ENCODE assay signal across 24 cellular contexts in the genomic region with DNA sequence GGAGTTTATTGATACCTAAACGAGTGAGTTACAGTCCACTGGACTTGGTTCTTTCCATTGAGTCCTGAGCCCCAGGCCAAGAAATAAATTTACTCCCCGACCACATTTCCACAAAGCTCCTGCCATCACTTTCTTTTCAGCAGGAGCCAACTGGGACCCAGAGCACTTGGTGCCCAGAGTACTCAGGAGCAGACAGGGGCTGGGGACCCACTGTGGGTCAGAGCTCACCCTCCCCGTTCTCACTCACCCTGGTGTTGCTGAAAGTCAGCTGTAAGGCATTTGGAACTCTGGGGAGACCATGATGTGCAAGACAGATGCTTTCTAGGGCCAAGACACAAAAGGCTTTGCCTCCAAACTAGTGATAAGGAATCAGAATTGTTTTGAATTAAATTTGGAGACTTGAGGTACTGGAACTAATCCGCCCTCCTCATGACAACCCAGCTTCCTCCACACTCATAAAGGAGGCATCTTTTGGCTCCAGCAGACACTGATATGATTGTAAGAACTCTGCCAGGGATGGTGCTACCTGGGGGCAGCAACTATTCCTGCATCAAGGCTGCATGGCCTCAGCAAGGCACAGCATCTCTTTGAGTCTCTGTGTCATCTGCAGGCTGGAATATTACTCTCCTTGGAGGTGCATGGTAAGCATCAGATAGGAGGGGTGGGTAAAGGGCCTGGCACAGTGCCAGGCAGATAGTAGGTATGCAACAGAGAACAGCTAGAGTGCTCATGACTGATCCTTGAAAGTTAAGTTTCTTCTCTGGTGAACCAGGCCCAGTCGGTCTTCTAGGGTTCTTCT. TPM values are rescaled to one million over a fixed set of nuclear protein-coding genes. Genes with fewer than 3 reads are reported as not detected.
DNase-seq lines count a peak whose midpoint lies in the region; ATAC-seq and TF ChIP-seq lines count a peak whose summit lies in the region.
"Had no signal": no experiment of that assay in that cellular context is flagged by ENCODE, and none has a peak within 500 bp of the region (broad histone marks: within the 10 kb centered on the region; RNA-seq: fewer than 3 reads in every experiment).

No MANE protein-coding gene starts in this region.

- H3K4me2 ChIP-seq in BLaER1 treated with 17β-estradiol and CSF1 and Interleukin-3, amounts not matched to agents 10 nM and 100 nM = peak overlapping the region; percentile 75 to 95 (median 90); a peak in 21 of 22 replicates
- H3K4me2 ChIP-seq: PC-9 had no signal

- no peak for DNase-seq in activated CD4-positive, alpha-beta T cell treated with anti-CD3 and anti-CD28 coated beads, Interleukin-2, amount 10 ng/mL, durations not matched to agents 7 days and 5 days
- no peak for DNase-seq in activated CD4-positive, alpha-beta T cell treated with anti-CD3 and anti-CD28 coated beads, Interleukin-2, amount 50 U/mL, for 4 hours
- no peak for DNase-seq in activated T-cell treated with anti-CD3 and anti-CD28 coated beads, Interleukin-2, amount 50 U/mL, for 72 hours
- DNase-seq in dorsolateral prefrontal cortex = no peak
- DNase-seq in gastrocnemius medialis = no peak
- DNase-seq in CD1c-positive myeloid dendritic cell (ENCODE audit: extremely low spot score) = no peak
- DNase-seq: Caco-2; effector memory CD4-positive, alpha-beta T cell; GDM1; H7; heart left ventricle; IMR-90; kidney; naive B cell; NCI-H1105; NCI-H187 treated with DMSO at 0.1 percent for 48 hours; NCI-H2171 treated with DMSO at 0.1 percent for 48 hours; NCI-H524 treated with DMSO at 0.1 percent for 48 hours; PC-9; transverse colon had no signal

- no peak for TF ChIP-seq CTCF in dorsolateral prefrontal cortex (IDR thresholded peaks at IDR 0.05 in 54 of 56, conservative IDR thresholded peaks at IDR 0.05 in 2 of 56; ENCODE audit: low read depth in 1 of 56, partially characterized antibody in 56 of 56)
- TF ChIP-seq CTCF in gastrocnemius medialis (IDR thresholded peaks at IDR 0.05 in 4 of 5, conservative IDR thresholded peaks at IDR 0.05 in 1 of 5) = no peak

- no peak overlapping the region for H3K4me3 Mint-ChIP-seq in activated CD4-positive, alpha-beta T cell treated with anti-CD3 and anti-CD28 coated beads, Interleukin-2, amount 10 ng/mL, durations not matched to agents 7 days and 5 days
- H3K4me3 Mint-ChIP-seq in activated T-cell treated with anti-CD3 and anti-CD28 coated beads, Interleukin-2, amount 50 U/mL, for 72 hours = peak overlapping the region; percentile 72 to 82
- H3K4me3 Mint-ChIP-seq: B cell had no signal

- no peak for TF ChIP-seq POLR2A in gastrocnemius medialis (IDR thresholded peaks at IDR 0.05)

- peaks cover 43 to 57% (median 51%) of the 10 kb centered on the region in 10 experiments for H3K4me1 ChIP-seq in BLaER1 treated with 17β-estradiol and CSF1 and Interleukin-3, amounts not matched to agents 10 nM and 100 nM
- no peaks in the 10 kb centered on the region for H3K4me1 ChIP-seq in gastrocnemius medialis
- H3K4me1 ChIP-seq: Caco-2 had no signal

- peak overlapping the region; percentile 67 for H3K27ac Mint-ChIP-seq in activated CD4-positive, alpha-beta T cell treated with anti-CD3 and anti-CD28 coated beads, Interleukin-2, amount 10 ng/mL, durations not matched to agents 7 days and 5 days
- peak overlapping the region; percentile 88 for H3K27ac Mint-ChIP-seq in activated T-cell treated with anti-CD3 and anti-CD28 coated beads, Interleukin-2, amount 50 U/mL, for 72 hours
- H3K27ac Mint-ChIP-seq: B cell had no signal

- no peak overlapping the region for H3K27ac ChIP-seq in BLaER1 treated with 17β-estradiol and CSF1 and Interleukin-3, amounts not matched to agents 10 nM and 100 nM
- H3K27ac ChIP-seq in dorsolateral prefrontal cortex = peak overlapping the region in 39 of 59 donors; percentile 4 to 81 (median 49)
- H3K27ac ChIP-seq in gastrocnemius medialis = no peak overlapping the region
- H3K27ac ChIP-seq: PC-9, transverse colon had no signal

- CTCF ChIA-PET in activated CD4-positive, alpha-beta T cell treated with anti-CD3 and anti-CD28 coated beads, Interleukin-2, amount 10 ng/mL, durations not matched to agents 7 days and 5 days (lab: Charles Lee) = interaction anchor here (0.6 to 2.4 kb wide), 6 partner anchors 9 to 471 kb away, joined by 3 to 6 read pairs (median 5); partner anchors contain the start of genes ARPC4, TADA3 and TATDN2

- peaks cover 46% of the 10 kb centered on the region for H3K4me1 Mint-ChIP-seq in activated CD4-positive, alpha-beta T cell treated with anti-CD3 and anti-CD28 coated beads, Interleukin-2, amount 10 ng/mL, durations not matched to agents 7 days and 5 days
- peaks cover 60% of the 10 kb centered on the region for H3K4me1 Mint-ChIP-seq in activated T-cell treated with anti-CD3 and anti-CD28 coated beads, Interleukin-2, amount 50 U/mL, for 72 hours (ENCODE audit: low read depth)

- in situ Hi-C loops in gastrocnemius medialis (cut with MboI; ENCODE audit: low sequenced_read_pairs in 4 of 4) = no loop called here

- no peak for ATAC-seq in activated T-cell treated with anti-CD3 and anti-CD28 coated beads, Interleukin-2, amount 50 U/mL, for 72 hours (replicated peaks in 1 of 2)
- ATAC-seq in gastrocnemius medialis (no peak), GM19397 (IDR thresholded peaks at IDR 0.05; ENCODE audit: unreplicated experiment) (no peak)
- ATAC-seq: Right ventricle myocardium inferior had no signal

- POLR2A ChIA-PET in activated CD4-positive, alpha-beta T cell treated with anti-CD3 and anti-CD28 coated beads, Interleukin-2, amount 10 ng/mL, durations not matched to agents 7 days and 5 days (lab: Charles Lee) = no interaction called here

- peaks cover 0 to 16% (median 0%) of the 10 kb centered on the region in 11 experiments; a peak in 6 of 22 replicates for H4K20me1 ChIP-seq in BLaER1 treated with 17β-estradiol and CSF1 and Interleukin-3, amounts not matched to agents 10 nM and 100 nM

- H3K9me3 ChIP-seq in BLaER1 treated with 17β-estradiol and CSF1 and Interleukin-3, amounts not matched to agents 10 nM and 100 nM (replicated peaks in 1 of 11) = no peaks in the 10 kb centered on the region
- H3K9me3 ChIP-seq in gastrocnemius medialis = no peaks in the 10 kb centered on the region
- H3K9me3 ChIP-seq: Caco-2, heart left ventricle, transverse colon had no signal

- H3K9ac ChIP-seq in BLaER1 treated with 17β-estradiol and CSF1 and Interleukin-3, amounts not matched to agents 10 nM and 100 nM = no peak overlapping the region

- peaks cover 0 to 33% (median 0%) of the 10 kb centered on the region in 11 experiments; a peak in 6 of 22 replicates for H3K27me3 ChIP-seq in BLaER1 treated with 17β-estradiol and CSF1 and Interleukin-3, amounts not matched to agents 10 nM and 100 nM
- H3K27me3 ChIP-seq in dorsolateral prefrontal cortex (no peaks in the 10 kb centered on the region), gastrocnemius medialis (no peaks in the 10 kb centered on the region)
- H3K27me3 ChIP-seq: heart left ventricle, transverse colon had no signal

- H3K36me3 Mint-ChIP-seq in activated CD4-positive, alpha-beta T cell treated with anti-CD3 and anti-CD28 coated beads, Interleukin-2, amount 10 ng/mL, durations not matched to agents 7 days and 5 days (ENCODE audit: low read depth) = peaks cover 30% of the 10 kb centered on the region
- H3K36me3 Mint-ChIP-seq in activated T-cell treated with anti-CD3 and anti-CD28 coated beads, Interleukin-2, amount 50 U/mL, for 72 hours (ENCODE audit: insufficient read depth in 2 of 2) = peaks cover 3 to 12% of the 10 kb centered on the region in 2 donors
- H3K36me3 Mint-ChIP-seq: naive B cell had no signal

- no peaks in the 10 kb centered on the region for H3K27me3 Mint-ChIP-seq in activated CD4-positive, alpha-beta T cell treated with anti-CD3 and anti-CD28 coated beads, Interleukin-2, amount 10 ng/mL, durations not matched to agents 7 days and 5 days
- H3K27me3 Mint-ChIP-seq in activated T-cell treated with anti-CD3 and anti-CD28 coated beads, Interleukin-2, amount 50 U/mL, for 72 hours (ENCODE audit: low read depth) = no peaks in the 10 kb centered on the region
- H3K27me3 Mint-ChIP-seq: B cell, naive B cell had no signal

- H3K4me3 ChIP-seq in BLaER1 treated with 17β-estradiol and CSF1 and Interleukin-3, amounts not matched to agents 10 nM and 100 nM = no peak overlapping the region; a peak in 1 of 20 replicates
- no peak overlapping the region for H3K4me3 ChIP-seq in dorsolateral prefrontal cortex
- H3K4me3 ChIP-seq in gastrocnemius medialis = no peak overlapping the region
- H3K4me3 ChIP-seq: heart left ventricle, PC-9, transverse colon had no signal

- H3K36me3 ChIP-seq in BLaER1 treated with 17β-estradiol and CSF1 and Interleukin-3, amounts not matched to agents 10 nM and 100 nM = peaks cover 0 to 8% (median 0%) of the 10 kb centered on the region in 11 experiments; a peak in 1 of 22 replicates
- peaks cover 0 to 17% of the 10 kb centered on the region in 2 donors for H3K36me3 ChIP-seq in gastrocnemius medialis

- intact Hi-C loops in dorsolateral prefrontal cortex (cut with DNase I) = no loop called here
- intact Hi-C loops in gastrocnemius medialis (cut with DNase I; ENCODE audit: low total_unique reads) = no loop called here

- H3K9me3 Mint-ChIP-seq in activated CD4-positive, alpha-beta T cell treated with anti-CD3 and anti-CD28 coated beads, Interleukin-2, amount 10 ng/mL, durations not matched to agents 7 days and 5 days = no peaks in the 10 kb centered on the region
- peaks cover 0 to 3% of the 10 kb centered on the region in 2 donors for H3K9me3 Mint-ChIP-seq in activated T-cell treated with anti-CD3 and anti-CD28 coated beads, Interleukin-2, amount 50 U/mL, for 72 hours
- H3K9me3 Mint-ChIP-seq: naive B cell had no signal

RNA-seq across cellular contexts. Expression of gene CAMK1, which starts 7.3 kb away (rescaled TPM):
- 10 to 100 TPM; 18.8 to 19.0 TPM for total RNA-seq in activated CD4-positive, alpha-beta T cell treated with anti-CD3 and anti-CD28 coated beads, Interleukin-2, amount 10 ng/mL, durations not matched to agents 7 days and 5 days
- total RNA-seq in activated T-cell treated with anti-CD3 and anti-CD28 coated beads, Interleukin-2, amount 50 U/mL, for 72 hours = 10 to 100 TPM; 38.6 to 47.4 TPM
- total RNA-seq in dorsolateral prefrontal cortex = 10 to 100 TPM; 23.2 to 90.8 (median 62.7) TPM
- 10 to 100 TPM in 1 of 4 donors, 1 to 10 TPM in 3; 2.1 to 11.6 (median 8.0) TPM for total RNA-seq in gastrocnemius medialis

RNA-seq across cellular contexts. Expression of gene TADA3, which starts 15.2 kb away (rescaled TPM):
- 10 to 100 TPM; 77.6 to 82.3 TPM for total RNA-seq in activated CD4-positive, alpha-beta T cell treated with anti-CD3 and anti-CD28 coated beads, Interleukin-2, amount 10 ng/mL, durations not matched to agents 7 days and 5 days
- 100 to 1,000 TPM; 105 to 112 TPM for total RNA-seq in activated T-cell treated with anti-CD3 and anti-CD28 coated beads, Interleukin-2, amount 50 U/mL, for 72 hours
- total RNA-seq in dorsolateral prefrontal cortex (10 to 100 TPM; 38.3 to 82.0 (median 54.2) TPM), gastrocnemius medialis (10 to 100 TPM; 58.1 to 83.5 (median 66.7) TPM)

RNA-seq across cellular contexts. Expression of gene ARPC4, which starts 15.8 kb away (rescaled TPM):
- 100 to 1,000 TPM; 258 to 299 TPM for total RNA-seq in activated CD4-positive, alpha-beta T cell treated with anti-CD3 and anti-CD28 coated beads, Interleukin-2, amount 10 ng/mL, durations not matched to agents 7 days and 5 days
- 100 to 1,000 TPM; 168 to 176 TPM for total RNA-seq in activated T-cell treated with anti-CD3 and anti-CD28 coated beads, Interleukin-2, amount 50 U/mL, for 72 hours
- total RNA-seq in dorsolateral prefrontal cortex (100 to 1,000 TPM in 92 of 120 experiments, 10 to 100 TPM in 28; 82.2 to 149 (median 112) TPM), gastrocnemius medialis (100 to 1,000 TPM in 3 of 4 donors, 10 to 100 TPM in 1; 96.8 to 147 (median 143) TPM)

RNA-seq across cellular contexts. Expression of gene OGG1, which starts 27.3 kb away (rescaled TPM):
- 10 to 100 TPM; 42.3 to 47.9 TPM for total RNA-seq in activated CD4-positive, alpha-beta T cell treated with anti-CD3 and anti-CD28 coated beads, Interleukin-2, amount 10 ng/mL, durations not matched to agents 7 days and 5 days
- total RNA-seq in activated T-cell treated with anti-CD3 and anti-CD28 coated beads, Interleukin-2, amount 50 U/mL, for 72 hours = 10 to 100 TPM; 31.0 to 33.4 TPM
- total RNA-seq in dorsolateral prefrontal cortex (10 to 100 TPM; 18.6 to 54.6 (median 30.3) TPM), gastrocnemius medialis (10 to 100 TPM in 1 of 4 donors, 1 to 10 TPM in 3; 4.1 to 13.3 (median 7.4) TPM)

RNA-seq across cellular contexts. Expression of gene TTLL3, which starts 33.0 kb away (rescaled TPM):
- total RNA-seq in activated CD4-positive, alpha-beta T cell treated with anti-CD3 and anti-CD28 coated beads, Interleukin-2, amount 10 ng/mL, durations not matched to agents 7 days and 5 days = 10 to 100 TPM; 51.1 to 55.3 TPM
- 10 to 100 TPM; 63.6 to 75.5 TPM for total RNA-seq in activated T-cell treated with anti-CD3 and anti-CD28 coated beads, Interleukin-2, amount 50 U/mL, for 72 hours
- total RNA-seq in dorsolateral prefrontal cortex (100 to 1,000 TPM in 1 of 120 experiments, 10 to 100 TPM in 119; 35.9 to 103 (median 60.7) TPM), gastrocnemius medialis (10 to 100 TPM in 2 of 4 donors, 1 to 10 TPM in 2; 3.2 to 17.6 (median 8.5) TPM)

Comparison
In these comparisons a context has a peak if more than half of its experiments do, and no peak if none do; other contexts are left out.
1. H3K27ac ChIP-seq: peak in dorsolateral prefrontal cortex (39 of 59); none in BLaER1 treated with 17β-estradiol and CSF1 and Interleukin-3, amounts not matched to agents 10 nM and 100 nM (0 of 11) and gastrocnemius medialis (0 of 4).